8 cellular contexts compared by ENCODE assay signal in genomic region chr12:12398026-12398859, GRCh38. TPM values are rescaled to one million over a fixed set of nuclear protein-coding genes. Genes with fewer than 3 reads are reported as not detected.
DNase-seq lines count a peak whose midpoint lies in the region; ATAC-seq, FAIRE-seq and TF ChIP-seq lines count a peak whose summit lies in the region.

No MANE protein-coding gene starts in this region.

- peak overlapping the region; percentile 72 for H3K4me2 ChIP-seq in GM23248 (ENCODE audit: unreplicated experiment)

- H3K4me3 ChIP-seq in GM23248 = peak overlapping the region; percentile 42
- H3K4me3 ChIP-seq in skeletal muscle tissue (ENCODE audit: low read length in 3 of 3) = no peak overlapping the region

- WGBS in GM23248 (ENCODE audit: low coverage in 1 of 2, low lambda C conversion rate in 2 of 2, missing lambda C conversion rate in 2 of 2), 2 experiments = 13 to 18% methylated on average over 7 of the region's 7 CpGs

- H3K9me2 ChIP-seq in GM23248 (ENCODE audit: insufficient read depth) = no peaks in the 10 kb centered on the region

- no peak for FAIRE-seq in GM12891 (lab: Jason Lieb, UNC)

- H3K4me1 ChIP-seq in GM23248 (ENCODE audit: insufficient read depth) (peaks cover 19% of the 10 kb centered on the region), foreskin keratinocyte (peaks cover 12% of the 10 kb centered on the region), skeletal muscle tissue (ENCODE audit: control insufficient read depth in 3 of 3, insufficient read depth in 3 of 3, low read length in 3 of 3) (no peaks in the 10 kb centered on the region)

- no peak for TF ChIP-seq POLR2A in GM12891 (IDR thresholded peaks at IDR 0.05; ENCODE audit: low read depth, low read length)

- DNase-seq in GM23248 = peak; percentile 98
- peak; percentile 82 for DNase-seq in RPMI7951 (ENCODE audit: low read depth)
- DNase-seq in foreskin keratinocyte = peak; percentile 84 to 88
- DNase-seq in stimulated activated CD4-positive, alpha-beta T cell treated with anti-CD3 and anti-CD28 coated beads, Interleukin-1b, Interleukin-23, amount 100 ng/mL, for 48 hours = no peak
- DNase-seq in SHP77 treated with DMSO at 0.1 percent for 48 hours (lab: John Stamatoyannopoulos, UW) = no peak
- DNase-seq in GM12891 (ENCODE audit: insufficient read length, low spot score) = no peak

- H3K9ac ChIP-seq in GM23248 (peak overlapping the region; percentile 38), skeletal muscle tissue (ENCODE audit: low read depth in 1 of 3, low read length in 3 of 3) (no peak overlapping the region)

- H3K27ac ChIP-seq in GM23248 (peak overlapping the region; percentile 71), foreskin keratinocyte (peak overlapping the region; percentile 25), skeletal muscle tissue (ENCODE audit: low read depth, low read length) (peak overlapping the region; percentile 22)

- H3K27me3 ChIP-seq in GM23248 (replicated peaks; ENCODE audit: insufficient read depth) (no peaks in the 10 kb centered on the region), foreskin keratinocyte (no peaks in the 10 kb centered on the region), skeletal muscle tissue (ENCODE audit: control insufficient read depth in 3 of 3, insufficient read depth in 3 of 3, low read length in 3 of 3) (no peaks in the 10 kb centered on the region)

- peaks cover 27% of the 10 kb centered on the region for H3K79me2 ChIP-seq in GM23248 (ENCODE audit: insufficient read depth)

- H2AFZ ChIP-seq in GM23248 = peak overlapping the region; percentile 26; the same call in 1 of the 2 replicates

- H4K20me1 ChIP-seq in GM23248 (ENCODE audit: insufficient read depth) = no peaks in the 10 kb centered on the region

- peak; percentile 48 for TF ChIP-seq CTCF in foreskin keratinocyte (conservative IDR thresholded peaks at IDR 0.05)

- in situ Hi-C loops in GM23248 (cut with MboI) = no loop called here

- ATAC-seq in foreskin keratinocyte (peak; percentile 94), HG03159 (IDR thresholded peaks at IDR 0.05; ENCODE audit: unreplicated experiment) (no peak)

- peaks cover 29% of the 10 kb centered on the region for H3F3A ChIP-seq in GM23248 (ENCODE audit: insufficient read depth)

- no peaks in the 10 kb centered on the region for H3K36me3 ChIP-seq in GM23248 (ENCODE audit: low read depth)
- no peaks in the 10 kb centered on the region for H3K36me3 ChIP-seq in skeletal muscle tissue (ENCODE audit: control insufficient read depth in 3 of 3, insufficient read depth in 3 of 3, low read length in 3 of 3)

- no peaks in the 10 kb centered on the region for H3K9me3 ChIP-seq in GM23248 (ENCODE audit: low read depth)
- no peaks in the 10 kb centered on the region for H3K9me3 ChIP-seq in skeletal muscle tissue (ENCODE audit: control insufficient read depth in 3 of 3, low read length in 3 of 3)

TF ChIP-seq in GM12891, 5 proteins besides CTCF, POLR2A, EP300 and RAD21:
- TF ChIP-seq POLR2AphosphoS5 (IDR thresholded peaks at IDR 0.05; ENCODE audit: low read depth, low read length) (no peak), POU2F2 (IDR thresholded peaks at IDR 0.05; ENCODE audit: low read depth, low read length) (no peak), TAF1 (IDR thresholded peaks at IDR 0.05; ENCODE audit: low read depth, low read length) (no peak), PAX5 (IDR thresholded peaks at IDR 0.05; ENCODE audit: insufficient read depth, low read length, severe bottlenecking) (no peak), SPI1 (IDR thresholded peaks at IDR 0.05; ENCODE audit: low read depth, low read length) (no peak)
TF ChIP-seq in GM12891: peak in this region for 0.

RNA-seq across cellular contexts. Expression of gene BORCS5, which starts 41.4 kb away (rescaled TPM):
- 4.6 and 7.7 TPM in 2 replicates for total RNA-seq in GM23248 (2014; rRNA removed; shearing (Covaris generic))
- polyA plus RNA-seq in GM23248 (2016; fragmentation: Nextera tagmentation; extraction: Ambion mirVana) (14.1 and 17.2 TPM in 2 replicates), foreskin keratinocyte (6.8 and 10.1 TPM in 2 replicates)
- total RNA-seq in RPMI7951 (2014; rRNA removed; shearing (Covaris generic)) = 7.8 and 12.5 TPM in 2 replicates
- total RNA-seq in foreskin keratinocyte (5.5 and 6.6 TPM in 2 replicates), skeletal muscle tissue (19.3 TPM)
- polyA plus RNA-seq in GM12891 (2012; ENCODE audit: low read depth, missing spikeins) = 11.6 TPM

RNA-seq across cellular contexts. Expression of gene MANSC1, which starts 48.2 kb away (rescaled TPM):
- 2.5 and 12.2 TPM in 2 replicates for total RNA-seq in GM23248 (2014; rRNA removed; shearing (Covaris generic))
- polyA plus RNA-seq in GM23248 (2016; fragmentation: Nextera tagmentation; extraction: Ambion mirVana) (8.2 and 8.5 TPM in 2 replicates), foreskin keratinocyte (2.5 and 3.0 TPM in 2 replicates)
- total RNA-seq in RPMI7951 (2014; rRNA removed; shearing (Covaris generic)) = 3.3 and 8.5 TPM in 2 replicates
- total RNA-seq in foreskin keratinocyte (3.8 and 4.8 TPM in 2 replicates), skeletal muscle tissue (1.6 TPM)
- 0.27 TPM for polyA plus RNA-seq in GM12891 (2012; ENCODE audit: low read depth, missing spikeins)

Comparison
In these comparisons a context has a peak if more than half of its experiments do, and no peak if none do; other contexts are left out.
1. DNase-seq: peak in GM23248 (single experiment), RPMI7951 (single experiment) and foreskin keratinocyte (2 of 2); none in stimulated activated CD4-positive, alpha-beta T cell treated with anti-CD3 and anti-CD28 coated beads, Interleukin-1b, Interleukin-23, amount 100 ng/mL, for 48 hours (single experiment), SHP77 treated with DMSO at 0.1 percent for 48 hours (single experiment) and GM12891 (single experiment).
2. Peak in every context shown above with its lines, with median percentiles within 50 percentile points of each other: H3K27ac ChIP-seq.